In genomic region chr15:74245342-74245931, GRCh38 we compare ENCODE assay signal across 10 cellular contexts. TPM values are rescaled to one million over a fixed set of nuclear protein-coding genes. Genes with fewer than 3 reads are reported as not detected.
DNase-seq lines count a peak whose midpoint lies in the region; ATAC-seq and TF ChIP-seq lines count a peak whose summit lies in the region.
"Had no signal": no experiment of that assay in that cellular context is flagged by ENCODE, and none has a peak within 500 bp of the region (broad histone marks: within the 10 kb centered on the region; RNA-seq: fewer than 3 reads in every experiment).

No MANE protein-coding gene starts in this region.

- TF ChIP-seq POLR2A in GM18505 (IDR thresholded peaks at IDR 0.05; ENCODE audit: borderline replicate concordance, extremely low read depth, insufficient read depth, insufficient read length): no peak
- no peak for TF ChIP-seq POLR2A in body of pancreas (IDR thresholded peaks at IDR 0.05)

- no CpG with 5 or more reads among the region's 36 CpGs for WGBS in iPS DF 6.9 (ENCODE audit: insufficient coverage, insufficient read length)
- WGBS in body of pancreas, 2 donors: 10% methylated on average over 8 to 26 of the region's 36 CpGs

- TF ChIP-seq CTCF in BE2C (IDR thresholded peaks at IDR 0.05; ENCODE audit: low read depth, low read length) (no peak), body of pancreas (IDR thresholded peaks at IDR 0.05) (no peak)

- H3K4me3 ChIP-seq in BE2C (ENCODE audit: low read depth, low read length) (peak overlapping the region; percentile 4; the same call in 1 of the 2 replicates), iPS DF 6.9 (ENCODE audit: low read length) (peak overlapping the region; percentile 13; the same call in 1 of the 2 replicates), body of pancreas (no peak overlapping the region)
- H3K4me3 ChIP-seq: SK-N-MC had no signal

- H3K36me3 ChIP-seq in BE2C: no peaks in the 10 kb centered on the region
- H3K36me3 ChIP-seq in iPS DF 6.9 (ENCODE audit: control insufficient read depth, insufficient read depth, low read length): no peaks in the 10 kb centered on the region
- no peaks in the 10 kb centered on the region for H3K36me3 ChIP-seq in body of pancreas (replicated peaks in 1 of 2; ENCODE audit: insufficient read depth in 1 of 2, low read depth in 2 of 2)

- DNase-seq in BE2C: peak; percentile 96
- peak; percentile 3 for DNase-seq in NCI-H1048 (lab: John Stamatoyannopoulos, UW)
- no peak for DNase-seq in iPS DF 6.9 (ENCODE audit: low read depth, low spot score)
- DNase-seq in activated gamma-delta T cell (lab: John Stamatoyannopoulos, UW): no peak
- no peak for DNase-seq in body of pancreas

- intact Hi-C loops in body of pancreas (cut with DNase I): no loop called here

- H3K27me3 ChIP-seq in BE2C: no peaks in the 10 kb centered on the region
- no peaks in the 10 kb centered on the region; the same call in 1 of the 2 replicates for H3K27me3 ChIP-seq in iPS DF 6.9 (ENCODE audit: control insufficient read depth, insufficient read depth, low read length)
- peaks cover 0 to 7% of the 10 kb centered on the region in 2 donors for H3K27me3 ChIP-seq in body of pancreas

- ATAC-seq in SK-N-SH treated with all-trans-retinoic acid at 6 μM for 48 hours (peak; percentile 33), GM18505 (IDR thresholded peaks at IDR 0.05; ENCODE audit: unreplicated experiment) (no peak), body of pancreas (no peak), HG03097 (IDR thresholded peaks at IDR 0.05; ENCODE audit: low FRiP score, unreplicated experiment) (no peak)
- ATAC-seq: naive thymus-derived CD4-positive, alpha-beta T cell had no signal

- no peaks in the 10 kb centered on the region for H3K9me3 ChIP-seq in BE2C
- no peaks in the 10 kb centered on the region for H3K9me3 ChIP-seq in iPS DF 6.9 (ENCODE audit: control insufficient read depth, insufficient read depth, low read length)
- H3K9me3 ChIP-seq in body of pancreas: no peaks in the 10 kb centered on the region

- H3K27ac ChIP-seq in iPS DF 6.9 (ENCODE audit: low read length): no peak overlapping the region
- H3K27ac ChIP-seq in body of pancreas: no peak overlapping the region
- H3K27ac ChIP-seq: SK-N-MC had no signal

- H3K4me1 ChIP-seq in BE2C: peaks cover 55% of the 10 kb centered on the region
- H3K4me1 ChIP-seq in iPS DF 6.9 (ENCODE audit: control insufficient read depth, insufficient read depth, low read length): peaks cover 5% of the 10 kb centered on the region
- H3K4me1 ChIP-seq in body of pancreas: peaks cover 26% of the 10 kb centered on the region

TF ChIP-seq in SK-N-SH treated with all-trans-retinoic acid at 6 μM for 48 hours, 23 proteins besides CTCF, POLR2A, EP300 and RAD21:
- TF ChIP-seq ZFP3 (CRISPR knock-in tag; IDR thresholded peaks at IDR 0.05): peak; percentile 94
- TF ChIP-seq PATZ1 (CRISPR knock-in tag; IDR thresholded peaks at IDR 0.05; ENCODE audit: borderline replicate concordance): 0 out of 2 replicates have a peak, but pooled peaks have one; percentile 23
- peak; percentile 69; the same call in 1 of the 2 replicates for TF ChIP-seq SNAI2 (CRISPR knock-in tag; IDR thresholded peaks at IDR 0.05)
- TF ChIP-seq TCF4 (CRISPR knock-in tag; IDR thresholded peaks at IDR 0.05; ENCODE audit: borderline replicate concordance): peak; percentile 54; the same call in 1 of the 2 replicates
- TF ChIP-seq ZFP30 (CRISPR knock-in tag; IDR thresholded peaks at IDR 0.05): no peak

RNA-seq across cellular contexts. Expression of gene CCDC33, which starts 9.3 kb away (rescaled TPM):
- polyA plus RNA-seq in BE2C (2012; ENCODE audit: insufficient read depth, insufficient read length, low read depth): 8.9 TPM
- not detected for total RNA-seq in body of pancreas
- total RNA-seq: naive thymus-derived CD4-positive, alpha-beta T cell had no signal
- polyA plus RNA-seq: naive thymus-derived CD4-positive, alpha-beta T cell had no signal

RNA-seq across cellular contexts. Expression of gene STRA6, which starts 42.9 kb away (rescaled TPM):
- polyA plus RNA-seq in BE2C (2012; ENCODE audit: insufficient read depth, insufficient read length, low read depth): 351 TPM
- total RNA-seq in body of pancreas: not detected
- total RNA-seq: naive thymus-derived CD4-positive, alpha-beta T cell had no signal
- polyA plus RNA-seq: naive thymus-derived CD4-positive, alpha-beta T cell had no signal

Comparison
In these comparisons a context has a peak if more than half of its experiments do, and no peak if none do; other contexts are left out.
1. DNase-seq: peak in BE2C (single experiment) and NCI-H1048 (single experiment); none in iPS DF 6.9 (single experiment), activated gamma-delta T cell (single experiment) and body of pancreas (0 of 4).
2. H3K4me3 ChIP-seq: peak in BE2C (single experiment) and iPS DF 6.9 (single experiment); none in body of pancreas (0 of 2).